In genomic region chr1:33181906-33182305, GRCh38 we compare ENCODE assay signal across 8 cellular contexts. TPM values are rescaled to one million over a fixed set of nuclear protein-coding genes. Genes with fewer than 3 reads are reported as not detected.
A peak's percentile ranks its signal among the peaks of the same experiment; 100 is the strongest.
DNase-seq lines count a peak whose midpoint lies in the region; ATAC-seq lines count a peak whose summit lies in the region.

Gene TRIM62 (minus strand): TSS chr1:33182043. CDS start chr1:33181432, 611 bp downstream.

- peak within 1 kb of the TSS; percentile 83 for H3K4me3 Mint-ChIP-seq in activated CD8-positive, alpha-beta T cell treated with anti-CD3 and anti-CD28 coated beads, Interleukin-2, amount 10 ng/mL, durations not matched to agents 7 days and 5 days

- H3K36me3 Mint-ChIP-seq in activated CD8-positive, alpha-beta T cell treated with anti-CD3 and anti-CD28 coated beads, Interleukin-2, amount 10 ng/mL, durations not matched to agents 7 days and 5 days (ENCODE audit: low read depth) = no peaks in the 10 kb centered on the region

- H3K9me3 Mint-ChIP-seq in activated CD8-positive, alpha-beta T cell treated with anti-CD3 and anti-CD28 coated beads, Interleukin-2, amount 10 ng/mL, durations not matched to agents 7 days and 5 days (ENCODE audit: insufficient read depth) = no peaks in the 10 kb centered on the region

- H3K27ac Mint-ChIP-seq in activated CD8-positive, alpha-beta T cell treated with anti-CD3 and anti-CD28 coated beads, Interleukin-2, amount 10 ng/mL, durations not matched to agents 7 days and 5 days = peak within 1 kb of the TSS; percentile 83

- H3K4me1 Mint-ChIP-seq in activated CD8-positive, alpha-beta T cell treated with anti-CD3 and anti-CD28 coated beads, Interleukin-2, amount 10 ng/mL, durations not matched to agents 7 days and 5 days (ENCODE audit: low read depth) = peaks cover 16% of the 10 kb centered on the region

- peak; percentile 58 for DNase-seq in NK-92 treated with Interleukin-12 subunit alpha and Interleukin-12 subunit beta, amount 100 ng/mL, for 24 hours (lab: John Stamatoyannopoulos, UW)
- DNase-seq in NK-92 (lab: John Stamatoyannopoulos, UW; ENCODE audit: unreplicated experiment) (no peak), NCI-H774 (lab: John Stamatoyannopoulos, UW) (peak; percentile 97), medulla oblongata (ENCODE audit: extremely low spot score) (peak; percentile 96)
- peak; percentile 78 for DNase-seq in activated CD8-positive, alpha-beta T cell treated with anti-CD3 and anti-CD28 coated beads, Interleukin-2, amount 10 ng/mL, durations not matched to agents 7 days and 5 days
- peak; percentile 69 for DNase-seq in effector CD4-positive, alpha-beta T cell
- DNase-seq in stimulated activated CD4-positive, alpha-beta T cell treated with anti-CD3 and anti-CD28 coated beads, TNF-alpha, amount 100 ng/mL, for 48 hours (ENCODE audit: low read depth in 3 of 3) = peak; percentile 37 to 73 (median 39)

- H3K27me3 Mint-ChIP-seq in activated CD8-positive, alpha-beta T cell treated with anti-CD3 and anti-CD28 coated beads, Interleukin-2, amount 10 ng/mL, durations not matched to agents 7 days and 5 days (ENCODE audit: low read depth) = peaks cover 27% of the 10 kb centered on the region

- peak; percentile 48 for ATAC-seq in HG03521 (IDR thresholded peaks at IDR 0.05; ENCODE audit: unreplicated experiment)
- peak; percentile 71 for ATAC-seq in activated CD8-positive, alpha-beta T cell treated with anti-CD3 and anti-CD28 coated beads, Interleukin-2, amount 10 ng/mL, durations not matched to agents 7 days and 5 days

- CTCF ChIA-PET in activated CD8-positive, alpha-beta T cell treated with anti-CD3 and anti-CD28 coated beads, Interleukin-2, amount 10 ng/mL, durations not matched to agents 7 days and 5 days (lab: Charles Lee) = interaction anchor here (1.1 to 2.9 kb wide), 4 partner anchors 9 to 55 kb away, joined by 3 to 14 read pairs (median 4); no protein-coding TSS in a partner anchor

- POLR2A ChIA-PET in activated CD8-positive, alpha-beta T cell treated with anti-CD3 and anti-CD28 coated beads, Interleukin-2, amount 10 ng/mL, durations not matched to agents 7 days and 5 days (lab: Charles Lee) = interaction anchor here (0.6 to 1.5 kb wide), 5 partner anchors 10 to 168 kb away, joined by 3 to 6 read pairs (median 4); no protein-coding TSS in a partner anchor

RNA-seq across cellular contexts. Expression of gene TRIM62, which starts in this region (rescaled TPM):
- 10 to 100 TPM in 1 of 2 experiments, 1 to 10 TPM in 1; 9.7 to 10.0 TPM for total RNA-seq in activated CD8-positive, alpha-beta T cell treated with anti-CD3 and anti-CD28 coated beads, Interleukin-2, amount 10 ng/mL, durations not matched to agents 7 days and 5 days
